In genomic region chr4:183182873-183183725, GRCh38 we compare ENCODE assay signal across 1 cellular context.
TF ChIP-seq lines count a peak whose summit lies in the region.

No MANE protein-coding gene starts in this region.

TF ChIP-seq in HEK293, 187 proteins besides CTCF, POLR2A, EP300 and RAD21 (continued from another document and continues in another):
- TF ChIP-seq ZBTB26 (tag by site-specific recombination; optimal IDR thresholded peaks at IDR 0.05), result no peak
- TF ChIP-seq ZNF571 (tag by site-specific recombination; IDR thresholded peaks at IDR 0.05), result no peak
- no peak for TF ChIP-seq SP3 (tag by site-specific recombination; IDR thresholded peaks at IDR 0.05)
- TF ChIP-seq PBX3 (CRISPR knock-in tag; IDR thresholded peaks at IDR 0.05), result no peak
- TF ChIP-seq ZNF221 (tag by site-specific recombination; IDR thresholded peaks at IDR 0.05; ENCODE audit: borderline replicate concordance), result no peak
- TF ChIP-seq ZNF585B (tag by site-specific recombination; IDR thresholded peaks at IDR 0.05), result no peak
- TF ChIP-seq ZNF37A (tag by site-specific recombination; IDR thresholded peaks at IDR 0.05), result no peak
- no peak for TF ChIP-seq ZBTB21 (tag by site-specific recombination; IDR thresholded peaks at IDR 0.05)
- TF ChIP-seq ZNF48 (tag by site-specific recombination; IDR thresholded peaks at IDR 0.05), result no peak
- TF ChIP-seq ZNF280C (tag by site-specific recombination; IDR thresholded peaks at IDR 0.05), result no peak
- no peak for TF ChIP-seq ZNF626 (tag by site-specific recombination; IDR thresholded peaks at IDR 0.05)
- TF ChIP-seq ZNF112 (tag by site-specific recombination; IDR thresholded peaks at IDR 0.05), result no peak
- TF ChIP-seq ZNF624 (tag by site-specific recombination; IDR thresholded peaks at IDR 0.05), result no peak
- no peak for TF ChIP-seq ZNF580 (tag by site-specific recombination; IDR thresholded peaks at IDR 0.05)
- no peak for TF ChIP-seq SETDB1 (IDR thresholded peaks at IDR 0.05; ENCODE audit: insufficient read length, low read length)
- TF ChIP-seq ZNF530 (tag by site-specific recombination; IDR thresholded peaks at IDR 0.05; ENCODE audit: low read depth), result no peak
- TF ChIP-seq AEBP2 (tag by site-specific recombination; IDR thresholded peaks at IDR 0.05; ENCODE audit: borderline replicate concordance), result no peak
- no peak for TF ChIP-seq HOXA7 (CRISPR knock-in tag; IDR thresholded peaks at IDR 0.05; ENCODE audit: borderline replicate concordance)
- TF ChIP-seq ZNF175 (tag by site-specific recombination; IDR thresholded peaks at IDR 0.05), result no peak
- no peak for TF ChIP-seq ZBTB49 (tag by site-specific recombination; IDR thresholded peaks at IDR 0.05; ENCODE audit: low read depth)
- TF ChIP-seq ZNF214 (tag by site-specific recombination; IDR thresholded peaks at IDR 0.05; ENCODE audit: borderline replicate concordance), result no peak
- TF ChIP-seq ZNF76 (tag by site-specific recombination; IDR thresholded peaks at IDR 0.05; ENCODE audit: borderline replicate concordance, low read depth), result no peak
- TF ChIP-seq ZBTB8A (tag by site-specific recombination; IDR thresholded peaks at IDR 0.05), result no peak
- TF ChIP-seq ZNF488 (tag by site-specific recombination; IDR thresholded peaks at IDR 0.05), result no peak
- no peak for TF ChIP-seq ZNF658 (tag by site-specific recombination; IDR thresholded peaks at IDR 0.05)
- TF ChIP-seq ZNF555 (tag by site-specific recombination; conservative IDR thresholded peaks at IDR 0.05), result no peak
- peak; percentile 97 for TF ChIP-seq ZEB2 (tag by site-specific recombination; IDR thresholded peaks at IDR 0.05)
- TF ChIP-seq ZNF140 (tag by site-specific recombination; IDR thresholded peaks at IDR 0.05), result no peak
- no peak for TF ChIP-seq ZNF768 (tag by site-specific recombination; IDR thresholded peaks at IDR 0.05)
- TF ChIP-seq ZFP3 (tag by site-specific recombination; IDR thresholded peaks at IDR 0.05; ENCODE audit: low read depth), result no peak
- peak; percentile 83 for TF ChIP-seq ZNF629 (tag by site-specific recombination; IDR thresholded peaks at IDR 0.05)
- TF ChIP-seq ZNF473 (tag by site-specific recombination; IDR thresholded peaks at IDR 0.05), result no peak
- TF ChIP-seq PRDM4 (tag by site-specific recombination; IDR thresholded peaks at IDR 0.05), result peak; percentile 76
- TF ChIP-seq ZNF280D (tag by site-specific recombination; IDR thresholded peaks at IDR 0.05), result no peak
- TF ChIP-seq KLF9 (tag by site-specific recombination; IDR thresholded peaks at IDR 0.05; ENCODE audit: low read depth), result no peak
- no peak; the same call in 1 of the 2 replicates for TF ChIP-seq KLF10 (tag by site-specific recombination; IDR thresholded peaks at IDR 0.05)
- TF ChIP-seq ZNF623 (tag by site-specific recombination; IDR thresholded peaks at IDR 0.05), result no peak
- TF ChIP-seq GLI2 (tag by site-specific recombination; IDR thresholded peaks at IDR 0.05; ENCODE audit: borderline replicate concordance, low read depth), result no peak
- no peak for TF ChIP-seq MYNN (tag by site-specific recombination; IDR thresholded peaks at IDR 0.05; ENCODE audit: borderline replicate concordance)
- peak; percentile 48; the same call in 1 of the 2 replicates for TF ChIP-seq ZFHX2 (tag by site-specific recombination; conservative IDR thresholded peaks at IDR 0.05)
- TF ChIP-seq ZNF510 (tag by site-specific recombination; IDR thresholded peaks at IDR 0.05; ENCODE audit: insufficient replicate concordance), result no peak
- no peak for TF ChIP-seq ZNF792 (tag by site-specific recombination; IDR thresholded peaks at IDR 0.05)
- TF ChIP-seq ZNF10 (tag by site-specific recombination; IDR thresholded peaks at IDR 0.05), result peak; percentile 82
- TF ChIP-seq ZNF16 (tag by site-specific recombination; IDR thresholded peaks at IDR 0.05; ENCODE audit: low read depth), result no peak
- TF ChIP-seq ZSCAN4 (tag by site-specific recombination; IDR thresholded peaks at IDR 0.05), result no peak; the same call in 1 of the 2 replicates
- peak; percentile 70; the same call in 1 of the 2 replicates for TF ChIP-seq INSM2 (tag by site-specific recombination; IDR thresholded peaks at IDR 0.05)
